In genomic region chr21:37281993-37282392, GRCh38 we compare ENCODE assay signal across 9 cellular contexts.
A peak's percentile ranks its signal among the peaks of the same experiment; 100 is the strongest.
DNase-seq lines count a peak whose midpoint lies in the region; ATAC-seq lines count a peak whose summit lies in the region.
"Had no signal": no experiment of that assay in that cellular context is flagged by ENCODE, and none has a peak within 500 bp of the region (broad histone marks: within the 10 kb centered on the region; RNA-seq: fewer than 3 reads in every experiment).

No MANE protein-coding gene starts in this region.

- H3K4me3 Mint-ChIP-seq in activated naive CD4-positive, alpha-beta T cell treated with anti-CD3 and anti-CD28 coated beads, Interleukin-2, amount 50 U/mL, for 24 hours: peak overlapping the region; percentile 86
- peak overlapping the region; percentile 71 for H3K4me3 Mint-ChIP-seq in stimulated activated memory B cell treated with anti-CD40 and anti-IgM and Interleukin-4, amounts not matched to agents 10 μg/mL and 1 μg/mL and 100 μg/mL, for 72 hours

- H3K27ac Mint-ChIP-seq in activated naive CD4-positive, alpha-beta T cell treated with anti-CD3 and anti-CD28 coated beads, Interleukin-2, amount 50 U/mL, for 24 hours: no peak overlapping the region
- no peak overlapping the region for H3K27ac Mint-ChIP-seq in stimulated activated memory B cell treated with anti-CD40 and anti-IgM and Interleukin-4, amounts not matched to agents 10 μg/mL and 1 μg/mL and 100 μg/mL, for 72 hours

- peaks cover 5% of the 10 kb centered on the region for H3K4me1 Mint-ChIP-seq in activated naive CD4-positive, alpha-beta T cell treated with anti-CD3 and anti-CD28 coated beads, Interleukin-2, amount 50 U/mL, for 24 hours
- no peaks in the 10 kb centered on the region for H3K4me1 Mint-ChIP-seq in stimulated activated memory B cell treated with anti-CD40 and anti-IgM and Interleukin-4, amounts not matched to agents 10 μg/mL and 1 μg/mL and 100 μg/mL, for 72 hours

- no peaks in the 10 kb centered on the region for H3K9me3 Mint-ChIP-seq in activated naive CD4-positive, alpha-beta T cell treated with anti-CD3 and anti-CD28 coated beads, Interleukin-2, amount 50 U/mL, for 24 hours
- no peaks in the 10 kb centered on the region for H3K9me3 Mint-ChIP-seq in stimulated activated memory B cell treated with anti-CD40 and anti-IgM and Interleukin-4, amounts not matched to agents 10 μg/mL and 1 μg/mL and 100 μg/mL, for 72 hours

- peak; percentile 47 for ATAC-seq in stimulated activated memory B cell treated with anti-CD40 and anti-IgM and Interleukin-4, amounts not matched to agents 10 μg/mL and 1 μg/mL and 100 μg/mL, for 72 hours
- ATAC-seq in HG02884 (IDR thresholded peaks at IDR 0.05; ENCODE audit: unreplicated experiment): no peak

- no peaks in the 10 kb centered on the region for H3K36me3 Mint-ChIP-seq in activated naive CD4-positive, alpha-beta T cell treated with anti-CD3 and anti-CD28 coated beads, Interleukin-2, amount 50 U/mL, for 24 hours
- H3K36me3 Mint-ChIP-seq in stimulated activated memory B cell treated with anti-CD40 and anti-IgM and Interleukin-4, amounts not matched to agents 10 μg/mL and 1 μg/mL and 100 μg/mL, for 72 hours: no peaks in the 10 kb centered on the region

- peak; percentile 13 for DNase-seq in activated CD4-positive, alpha-beta T cell treated with anti-CD3 and anti-CD28 coated beads for 48 hours
- DNase-seq in activated CD4-positive, alpha-beta T cell treated with anti-CD3 and anti-CD28 coated beads, Interleukin-2, amount 50 U/mL, for 48 hours: no peak
- DNase-seq in NCI-H524 (lab: John Stamatoyannopoulos, UW): peak; percentile 56 to 76
- no peak for DNase-seq in effector CD4-positive, alpha-beta T cell
- no peak for DNase-seq in nucleus accumbens (lab: John Stamatoyannopoulos, UW)
- DNase-seq: heart left ventricle had no signal

- no peaks in the 10 kb centered on the region for H3K27me3 Mint-ChIP-seq in activated naive CD4-positive, alpha-beta T cell treated with anti-CD3 and anti-CD28 coated beads, Interleukin-2, amount 50 U/mL, for 24 hours
- peaks cover 18% of the 10 kb centered on the region for H3K27me3 Mint-ChIP-seq in stimulated activated memory B cell treated with anti-CD40 and anti-IgM and Interleukin-4, amounts not matched to agents 10 μg/mL and 1 μg/mL and 100 μg/mL, for 72 hours

Comparison
In these comparisons a context has a peak if more than half of its experiments do, and no peak if none do; other contexts are left out.
1. DNase-seq: peak in activated CD4-positive, alpha-beta T cell treated with anti-CD3 and anti-CD28 coated beads for 48 hours (single experiment) and NCI-H524 (2 of 2); none in activated CD4-positive, alpha-beta T cell treated with anti-CD3 and anti-CD28 coated beads, Interleukin-2, amount 50 U/mL, for 48 hours (0 of 2), effector CD4-positive, alpha-beta T cell (single experiment) and nucleus accumbens (0 of 56).